In the genomic region with DNA sequence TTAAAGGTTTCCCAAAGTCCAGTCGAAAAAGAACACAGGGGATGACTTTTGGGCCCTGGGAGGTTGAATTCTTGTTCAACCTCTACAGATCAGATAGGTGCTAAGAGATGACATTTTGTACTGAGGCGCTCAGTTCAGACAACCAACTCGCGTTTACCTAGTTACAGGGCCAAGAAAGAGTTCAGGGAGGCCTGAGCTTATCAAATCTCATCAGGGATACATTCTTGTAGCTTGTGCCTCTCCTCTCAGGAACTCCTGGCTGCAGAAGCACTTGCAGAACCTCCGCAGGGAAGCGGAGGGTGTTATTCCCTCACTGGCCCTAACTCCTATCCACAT, we compare ENCODE assay signal across 8 cellular contexts.
DNase-seq lines count a peak whose midpoint lies in the region; FAIRE-seq and TF ChIP-seq lines count a peak whose summit lies in the region.

No MANE protein-coding gene starts in this region.

- CTCF ChIA-PET in AG04449 (lab: Yijun Ruan, JAX): interaction anchor here (1.5 kb wide), 1 partner anchor 10 kb away, joined by 5 read pairs; no protein-coding TSS in a partner anchor

- DNase-seq in AG04449 (ENCODE audit: low read depth, low spot score) (no peak), choroid plexus epithelial cell (ENCODE audit: low read depth) (no peak), HTR-8/SVneo (ENCODE audit: insufficient read length, low spot score) (no peak), NCI-H1417 (lab: John Stamatoyannopoulos, UW) (no peak), NCI-H2107 (lab: John Stamatoyannopoulos, UW) (no peak)
- DNase-seq in effector CD8-positive, alpha-beta T cell (lab: John Stamatoyannopoulos, UW): no peak

- peak overlapping the region; percentile 89 for H3K9ac ChIP-seq in mucosa of stomach (ENCODE audit: low read length)

- no peaks in the 10 kb centered on the region for H3K9me3 ChIP-seq in KOPT-K1 (ENCODE audit: insufficient read depth, low read length, poor library complexity, severe bottlenecking)
- peaks cover 7% of the 10 kb centered on the region for H3K9me3 ChIP-seq in mucosa of stomach (ENCODE audit: control insufficient read depth, low read length)

- H3K27ac ChIP-seq in KOPT-K1 (ENCODE audit: low read depth, low read length, poor library complexity, severe bottlenecking): peak overlapping the region; percentile 78

- POLR2A ChIA-PET in AG04449 (lab: Yijun Ruan, JAX): interaction anchor here (1.0 kb wide), 1 partner anchor 13 kb away, joined by 3 read pairs; no protein-coding TSS in a partner anchor

- H3K36me3 ChIP-seq in KOPT-K1 (ENCODE audit: insufficient read depth, low read length) (peaks cover 44% of the 10 kb centered on the region), mucosa of stomach (ENCODE audit: control insufficient read depth, insufficient read depth, low read length) (peaks cover 15% of the 10 kb centered on the region)

- TF ChIP-seq CTCF in AG04449 (IDR thresholded peaks at IDR 0.05; ENCODE audit: insufficient read depth, low read length, missing control alignments) (no peak), choroid plexus epithelial cell (conservative IDR thresholded peaks at IDR 0.05; ENCODE audit: low read depth, low read length) (no peak)

- H3K27me3 ChIP-seq in mucosa of stomach (ENCODE audit: control insufficient read depth, insufficient read depth, low read length): no peaks in the 10 kb centered on the region

- H3K4me3 ChIP-seq in AG04449 (ENCODE audit: low read depth, low read length) (peak overlapping the region; percentile 99), choroid plexus epithelial cell (ENCODE audit: low read depth, low read length) (peak overlapping the region; percentile 88), mucosa of stomach (ENCODE audit: low read length) (peak overlapping the region; percentile 61)

- no peak for FAIRE-seq in HTR-8/SVneo (lab: Jason Lieb, UNC)

- H3K4me1 ChIP-seq in mucosa of stomach (ENCODE audit: control insufficient read depth, insufficient read depth, low read length): no peaks in the 10 kb centered on the region
